Comparison of ENCODE assay signal across 8 cellular contexts in genomic region chr6:163260111-163260895, GRCh38.
DNase-seq lines count a peak whose midpoint lies in the region; ATAC-seq and TF ChIP-seq lines count a peak whose summit lies in the region.

No MANE protein-coding gene starts in this region.

- intact Hi-C loops in gastrocnemius medialis (cut with DNase I; ENCODE audit: low total_unique reads) = loop anchor here (5.0 to 10.0 kb wide), 2 partner anchors 87 to 144 kb away; no protein-coding TSS in a partner anchor
- intact Hi-C loops in spleen (cut with DNase I; ENCODE audit: low total_unique reads) = no loop called here

- TF ChIP-seq POLR2A in gastrocnemius medialis (IDR thresholded peaks at IDR 0.05) (no peak), spleen (IDR thresholded peaks at IDR 0.05) (no peak)

- H3K27me3 ChIP-seq in HUES48 (ENCODE audit: control insufficient read depth, insufficient read depth, low read length) (peaks cover 12% of the 10 kb centered on the region), adipocyte (replicated peaks; ENCODE audit: control insufficient read depth, insufficient read depth, low read length) (no peaks in the 10 kb centered on the region), gastrocnemius medialis (no peaks in the 10 kb centered on the region), spleen (replicated peaks in 1 of 7) (peaks cover 0 to 21% (median 0%) of the 10 kb centered on the region in 7 donors)

- H3K9ac ChIP-seq in HUES48 (ENCODE audit: low read depth, low read length) = peak overlapping the region; percentile 11; the same call in 1 of the 2 replicates
- peak overlapping the region; percentile 2 for H3K9ac ChIP-seq in adipocyte (ENCODE audit: low read length)

- TF ChIP-seq CTCF in gastrocnemius medialis (IDR thresholded peaks at IDR 0.05 in 4 of 5, conservative IDR thresholded peaks at IDR 0.05 in 1 of 5) (no peak), spleen (IDR thresholded peaks at IDR 0.05 in 8 of 11, conservative IDR thresholded peaks at IDR 0.05 in 3 of 11) (no peak)

- DNase-seq in adipocyte (ENCODE audit: low read depth) = peak; percentile 4
- DNase-seq in gastrocnemius medialis = no peak
- DNase-seq in NCI-H2196 treated with DMSO at 0.1 percent for 48 hours (lab: John Stamatoyannopoulos, UW; ENCODE audit: unreplicated experiment) = no peak
- no peak for DNase-seq in spleen
- no peak for DNase-seq in stimulated activated CD4-positive, alpha-beta T cell treated with anti-CD3 and anti-CD28 coated beads, Interleukin-12 subunit alpha, Interleukin-12 subunit beta, amount 100 ng/mL, for 4 hours

- peak overlapping the region; percentile 97 for H3K27ac ChIP-seq in HUES48 (ENCODE audit: low read depth, low read length)
- H3K27ac ChIP-seq in gastrocnemius medialis = peak overlapping the region in 2 of 4 donors; percentile 10 to 22
- no peak overlapping the region for H3K27ac ChIP-seq in spleen

- H3K4me1 ChIP-seq in HUES48 (ENCODE audit: control insufficient read depth, insufficient read depth, low read length) (peaks cover 38% of the 10 kb centered on the region), adipocyte (ENCODE audit: control insufficient read depth, insufficient read depth, low read length) (peaks cover 19% of the 10 kb centered on the region), gastrocnemius medialis (peaks cover 23 to 27% of the 10 kb centered on the region in 2 donors), spleen (peaks cover 0 to 16% (median 11%) of the 10 kb centered on the region in 6 donors)

- WGBS in spleen, 5 donors = 6 to 30% (median 17%) methylated on average over 21 of the region's 21 CpGs

- ATAC-seq in gastrocnemius medialis (no peak), HG02763 (IDR thresholded peaks at IDR 0.05; ENCODE audit: unreplicated experiment) (no peak)

- no peaks in the 10 kb centered on the region for H3K36me3 ChIP-seq in HUES48 (ENCODE audit: control insufficient read depth, insufficient read depth, low read length)
- H3K36me3 ChIP-seq in adipocyte (ENCODE audit: control insufficient read depth, insufficient read depth, low read length, severe bottlenecking) = no peaks in the 10 kb centered on the region
- no peaks in the 10 kb centered on the region for H3K36me3 ChIP-seq in gastrocnemius medialis
- no peaks in the 10 kb centered on the region for H3K36me3 ChIP-seq in spleen

- in situ Hi-C loops in gastrocnemius medialis (cut with MboI; ENCODE audit: low sequenced_read_pairs in 4 of 4) = no loop called here

- no peaks in the 10 kb centered on the region for H3K9me3 ChIP-seq in HUES48 (ENCODE audit: control insufficient read depth, insufficient read depth, low read length)
- no peaks in the 10 kb centered on the region for H3K9me3 ChIP-seq in adipocyte (ENCODE audit: control insufficient read depth, low read length)
- no peaks in the 10 kb centered on the region for H3K9me3 ChIP-seq in gastrocnemius medialis
- H3K9me3 ChIP-seq in spleen = no peaks in the 10 kb centered on the region

- H3K4me3 ChIP-seq in HUES48 (ENCODE audit: low read depth, low read length) (peak overlapping the region; percentile 55), adipocyte (ENCODE audit: low read length) (peak overlapping the region; percentile 40), iPS-11a (ENCODE audit: low read depth, low read length) (peak overlapping the region; percentile 8), gastrocnemius medialis (peak overlapping the region; percentile 32 to 41 (median 37)), spleen (peak overlapping the region in 4 of 8 donors; percentile 0 to 57 (median 10))
